In the genomic region with DNA sequence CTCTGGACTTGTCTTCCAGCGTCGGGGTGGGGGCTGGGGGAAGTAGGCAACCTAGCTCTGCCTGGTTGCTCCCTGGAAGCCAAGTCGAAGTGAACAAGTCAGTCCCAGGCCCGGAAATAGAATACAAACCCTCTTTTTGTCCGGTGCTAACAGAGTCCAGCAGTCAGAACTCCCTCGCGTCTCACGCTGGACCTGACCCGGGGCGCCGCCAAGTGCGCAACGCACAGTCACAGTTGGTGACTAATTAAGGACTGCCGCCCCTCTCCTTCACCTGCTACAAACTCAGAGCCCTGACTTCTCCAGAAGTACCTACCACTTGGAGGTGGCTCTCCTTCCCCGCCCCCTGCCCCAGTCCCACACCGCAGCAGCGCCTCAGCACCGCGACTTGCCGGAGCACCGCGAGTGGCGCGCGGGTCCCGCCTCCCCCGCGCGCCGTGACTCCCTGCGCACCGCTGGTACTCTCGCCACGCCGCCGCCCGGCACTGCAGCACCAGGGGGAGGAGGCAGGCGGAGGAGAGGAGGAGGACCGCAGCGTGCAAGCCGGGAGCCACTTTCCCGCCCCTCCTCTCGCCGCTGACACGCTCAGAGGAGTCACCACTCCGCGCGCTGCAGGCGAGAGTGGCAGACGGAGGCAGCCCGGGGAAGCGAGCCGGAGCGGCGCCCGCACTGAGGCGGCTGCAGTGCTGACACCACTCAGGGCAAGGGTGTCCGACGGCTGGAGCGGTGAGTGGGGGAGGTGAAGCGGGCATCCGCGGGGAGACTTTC, we compare ENCODE assay signal across 9 cellular contexts. TPM values are rescaled to one million over a fixed set of nuclear protein-coding genes. Genes with fewer than 3 reads are reported as not detected.
A peak's percentile ranks its signal among the peaks of the same experiment; 100 is the strongest.
DNase-seq lines count a peak whose midpoint lies in the region; ATAC-seq and TF ChIP-seq lines count a peak whose summit lies in the region.
"Had no signal": no experiment of that assay in that cellular context is flagged by ENCODE, and none has a peak within 500 bp of the region (broad histone marks: within the 10 kb centered on the region; RNA-seq: fewer than 3 reads in every experiment).

A gene with protein sequence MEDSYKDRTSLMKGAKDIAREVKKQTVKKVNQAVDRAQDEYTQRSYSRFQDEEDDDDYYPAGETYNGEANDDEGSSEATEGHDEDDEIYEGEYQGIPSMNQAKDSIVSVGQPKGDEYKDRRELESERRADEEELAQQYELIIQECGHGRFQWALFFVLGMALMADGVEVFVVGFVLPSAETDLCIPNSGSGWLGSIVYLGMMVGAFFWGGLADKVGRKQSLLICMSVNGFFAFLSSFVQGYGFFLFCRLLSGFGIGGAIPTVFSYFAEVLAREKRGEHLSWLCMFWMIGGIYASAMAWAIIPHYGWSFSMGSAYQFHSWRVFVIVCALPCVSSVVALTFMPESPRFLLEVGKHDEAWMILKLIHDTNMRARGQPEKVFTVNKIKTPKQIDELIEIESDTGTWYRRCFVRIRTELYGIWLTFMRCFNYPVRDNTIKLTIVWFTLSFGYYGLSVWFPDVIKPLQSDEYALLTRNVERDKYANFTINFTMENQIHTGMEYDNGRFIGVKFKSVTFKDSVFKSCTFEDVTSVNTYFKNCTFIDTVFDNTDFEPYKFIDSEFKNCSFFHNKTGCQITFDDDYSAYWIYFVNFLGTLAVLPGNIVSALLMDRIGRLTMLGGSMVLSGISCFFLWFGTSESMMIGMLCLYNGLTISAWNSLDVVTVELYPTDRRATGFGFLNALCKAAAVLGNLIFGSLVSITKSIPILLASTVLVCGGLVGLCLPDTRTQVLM (plus strand): TSS at position 594 of the 765 bp plus-strand sequence. CDS start 48,368 bp downstream, outside the sequence.

- intact Hi-C loops in dendritic cell treated with granulocyte-macrophage colony-stimulating factor and Interleukin-4, amounts not matched to agents 40 ng/mL and 50 ng/mL, for 4 days (cut with micrococcal nuclease) = no loop called here

- peak within 1 kb of the TSS; percentile 54 for H3K4me3 Mint-ChIP-seq in dendritic cell treated with granulocyte-macrophage colony-stimulating factor and Interleukin-4, amounts not matched to agents 40 ng/mL and 50 ng/mL, for 4 days

- no peaks in the 10 kb centered on the region for H3K36me3 Mint-ChIP-seq in dendritic cell treated with granulocyte-macrophage colony-stimulating factor and Interleukin-4, amounts not matched to agents 40 ng/mL and 50 ng/mL, for 4 days (ENCODE audit: low read depth)

- no peak within 1 kb of the TSS for H3K27ac Mint-ChIP-seq in dendritic cell treated with granulocyte-macrophage colony-stimulating factor and Interleukin-4, amounts not matched to agents 40 ng/mL and 50 ng/mL, for 4 days

- H3K9me3 ChIP-seq in SK-N-MC (ENCODE audit: low read depth, low read length) = no peaks in the 10 kb centered on the region
- no peaks in the 10 kb centered on the region for H3K9me3 ChIP-seq in neural cell (ENCODE audit: low read length)

- TF ChIP-seq RAD21 in neural cell (conservative IDR thresholded peaks at IDR 0.05) = peak; percentile 9

- no peaks in the 10 kb centered on the region for H3K9me2 ChIP-seq in neural cell (ENCODE audit: insufficient read depth, low read length)

- TF ChIP-seq CTCF in neural cell (IDR thresholded peaks at IDR 0.05; ENCODE audit: poor library complexity, severe bottlenecking) = no peak

- DNase-seq in NCI-H524 (lab: John Stamatoyannopoulos, UW) = peak; percentile 28 to 34
- DNase-seq in NCI-H524 treated with DMSO at 0.1 percent for 48 hours (lab: John Stamatoyannopoulos, UW) = no peak
- DNase-seq in SK-N-MC (ENCODE audit: low read depth, low spot score) = no peak
- DNase-seq in ureter (ENCODE audit: low spot score) = no peak
- DNase-seq in HPDE6-E6E7 (ENCODE audit: extremely low spot score) = no peak

- peaks cover 33% of the 10 kb centered on the region for H3K4me1 Mint-ChIP-seq in dendritic cell treated with granulocyte-macrophage colony-stimulating factor and Interleukin-4, amounts not matched to agents 40 ng/mL and 50 ng/mL, for 4 days (ENCODE audit: low read depth)

- peak within 1 kb of the TSS; percentile 70 for H3K4me2 ChIP-seq in neural cell (ENCODE audit: low read length)
- H3K4me2 ChIP-seq: BLaER1 treated with 17β-estradiol and CSF1 and Interleukin-3, amounts not matched to agents 10 nM and 100 nM had no signal

- H3K9me3 Mint-ChIP-seq in dendritic cell treated with granulocyte-macrophage colony-stimulating factor and Interleukin-4, amounts not matched to agents 40 ng/mL and 50 ng/mL, for 4 days = no peaks in the 10 kb centered on the region

- no peaks in the 10 kb centered on the region for H3K79me2 ChIP-seq in neural cell (replicated peaks; ENCODE audit: insufficient read depth, low read length)

- H3K27me3 ChIP-seq in neural cell (ENCODE audit: insufficient read depth, low read depth, low read length) = peaks cover 67% of the 10 kb centered on the region

- peaks cover 85% of the 10 kb centered on the region for H3K27me3 Mint-ChIP-seq in dendritic cell treated with granulocyte-macrophage colony-stimulating factor and Interleukin-4, amounts not matched to agents 40 ng/mL and 50 ng/mL, for 4 days

- no peaks in the 10 kb centered on the region for H3K36me3 ChIP-seq in SK-N-MC (ENCODE audit: insufficient read depth, low read length)
- H3K36me3 ChIP-seq in neural cell (ENCODE audit: insufficient read depth, low read length) = no peaks in the 10 kb centered on the region

- peak within 1 kb of the TSS; percentile 90 for H3K4me3 ChIP-seq in SK-N-MC
- peak within 1 kb of the TSS; percentile 70 for H3K4me3 ChIP-seq in neural cell (ENCODE audit: low read length)

- no peak within 1 kb of the TSS for H2AFZ ChIP-seq in neural cell (ENCODE audit: low read depth, low read length)

- H3K9ac ChIP-seq in SK-N-MC (ENCODE audit: insufficient read length) (peak within 1 kb of the TSS; percentile 59), neural cell (ENCODE audit: low read length) (peak within 1 kb of the TSS; percentile 71)
- H3K9ac ChIP-seq: BLaER1 treated with 17β-estradiol and CSF1 and Interleukin-3, amounts not matched to agents 10 nM and 100 nM had no signal

- no peaks in the 10 kb centered on the region for H4K20me1 ChIP-seq in neural cell (ENCODE audit: insufficient read depth)
- H4K20me1 ChIP-seq: BLaER1 treated with 17β-estradiol and CSF1 and Interleukin-3, amounts not matched to agents 10 nM and 100 nM had no signal

- no peaks in the 10 kb centered on the region for H3F3A ChIP-seq in neural cell (ENCODE audit: insufficient read depth, low read length, poor library complexity, severe bottlenecking)

- no peak within 1 kb of the TSS for H3K27ac ChIP-seq in SK-N-MC
- peak within 1 kb of the TSS; percentile 50 for H3K27ac ChIP-seq in neural cell (ENCODE audit: low read length)
- H3K27ac ChIP-seq: BLaER1 treated with 17β-estradiol and CSF1 and Interleukin-3, amounts not matched to agents 10 nM and 100 nM had no signal

- no peak for ATAC-seq in HG02763 (IDR thresholded peaks at IDR 0.05; ENCODE audit: unreplicated experiment)

- peak; percentile 13 for TF ChIP-seq EP300 in neural cell (conservative IDR thresholded peaks at IDR 0.05; ENCODE audit: poor library complexity, severe bottlenecking)

TF ChIP-seq in neural cell, 6 proteins besides CTCF, POLR2A, EP300 and RAD21:
- TF ChIP-seq POLR2AphosphoS5 (IDR thresholded peaks at IDR 0.05) (peak; percentile 69), SMC3 (conservative IDR thresholded peaks at IDR 0.05; ENCODE audit: poor library complexity) (peak; percentile 26), MXI1 (conservative IDR thresholded peaks at IDR 0.05; ENCODE audit: poor library complexity, severe bottlenecking) (peak; percentile 49), EZH2 (IDR thresholded peaks at IDR 0.05; ENCODE audit: borderline replicate concordance, insufficient read depth, low read length, poor library complexity, severe bottlenecking) (no peak), TAF1 (IDR thresholded peaks at IDR 0.05; ENCODE audit: low read depth) (no peak)
- TF ChIP-seq, protein P1, sequence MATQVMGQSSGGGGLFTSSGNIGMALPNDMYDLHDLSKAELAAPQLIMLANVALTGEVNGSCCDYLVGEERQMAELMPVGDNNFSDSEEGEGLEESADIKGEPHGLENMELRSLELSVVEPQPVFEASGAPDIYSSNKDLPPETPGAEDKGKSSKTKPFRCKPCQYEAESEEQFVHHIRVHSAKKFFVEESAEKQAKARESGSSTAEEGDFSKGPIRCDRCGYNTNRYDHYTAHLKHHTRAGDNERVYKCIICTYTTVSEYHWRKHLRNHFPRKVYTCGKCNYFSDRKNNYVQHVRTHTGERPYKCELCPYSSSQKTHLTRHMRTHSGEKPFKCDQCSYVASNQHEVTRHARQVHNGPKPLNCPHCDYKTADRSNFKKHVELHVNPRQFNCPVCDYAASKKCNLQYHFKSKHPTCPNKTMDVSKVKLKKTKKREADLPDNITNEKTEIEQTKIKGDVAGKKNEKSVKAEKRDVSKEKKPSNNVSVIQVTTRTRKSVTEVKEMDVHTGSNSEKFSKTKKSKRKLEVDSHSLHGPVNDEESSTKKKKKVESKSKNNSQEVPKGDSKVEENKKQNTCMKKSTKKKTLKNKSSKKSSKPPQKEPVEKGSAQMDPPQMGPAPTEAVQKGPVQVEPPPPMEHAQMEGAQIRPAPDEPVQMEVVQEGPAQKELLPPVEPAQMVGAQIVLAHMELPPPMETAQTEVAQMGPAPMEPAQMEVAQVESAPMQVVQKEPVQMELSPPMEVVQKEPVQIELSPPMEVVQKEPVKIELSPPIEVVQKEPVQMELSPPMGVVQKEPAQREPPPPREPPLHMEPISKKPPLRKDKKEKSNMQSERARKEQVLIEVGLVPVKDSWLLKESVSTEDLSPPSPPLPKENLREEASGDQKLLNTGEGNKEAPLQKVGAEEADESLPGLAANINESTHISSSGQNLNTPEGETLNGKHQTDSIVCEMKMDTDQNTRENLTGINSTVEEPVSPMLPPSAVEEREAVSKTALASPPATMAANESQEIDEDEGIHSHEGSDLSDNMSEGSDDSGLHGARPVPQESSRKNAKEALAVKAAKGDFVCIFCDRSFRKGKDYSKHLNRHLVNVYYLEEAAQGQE (IDR thresholded peaks at IDR 0.05; ENCODE audit: borderline replicate concordance) = no peak

RNA-seq across cellular contexts. Expression of the gene that starts here (rescaled TPM):
- 0.45 and 0.88 TPM in 2 replicates for polyA plus RNA-seq in neural cell
- 2.2 and 2.4 TPM in 2 replicates for polyA minus RNA-seq in neural cell
- total RNA-seq in ureter = 0.60 TPM

Comparison
In these comparisons a context has a peak if more than half of its experiments do, and no peak if none do; other contexts are left out.
1. DNase-seq: peak in NCI-H524 (2 of 2); none in NCI-H524 treated with DMSO at 0.1 percent for 48 hours (single experiment), SK-N-MC (single experiment), ureter (single experiment) and HPDE6-E6E7 (single experiment).